In the genomic region with DNA sequence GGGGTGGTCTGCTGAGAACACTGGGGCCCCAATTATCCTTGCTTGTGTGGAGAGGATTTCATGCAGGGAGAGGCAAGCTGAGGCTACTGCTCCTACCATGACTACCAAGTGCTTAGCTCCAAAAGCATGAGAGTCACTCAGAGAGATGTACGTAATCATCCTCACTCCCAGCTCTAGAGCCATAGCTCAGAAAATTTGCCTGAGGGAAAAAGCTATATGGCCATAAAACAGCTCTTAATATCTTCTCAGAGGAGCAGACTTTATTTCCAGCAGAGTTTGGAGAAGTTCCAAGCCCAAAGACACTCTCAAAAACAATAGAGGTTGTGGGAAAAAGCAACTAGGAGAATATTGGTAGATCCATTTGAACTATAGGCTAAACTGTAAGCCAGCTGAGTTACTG, we compare ENCODE assay signal across 19 cellular contexts.
"Had no signal": no experiment of that assay in that cellular context is flagged by ENCODE, and none has a peak within 500 bp of the region (broad histone marks: within the 10 kb centered on the region; RNA-seq: fewer than 3 reads in every experiment).

No MANE protein-coding gene starts in this region.

- ATAC-seq: activated CD4-positive, CD25-positive, alpha-beta regulatory T cell treated with anti-CD3 and anti-CD28 coated beads, Interleukin-2, amount 50 U/mL, for 24 hours; activated CD8-positive, alpha-beta memory T cell treated with anti-CD3 and anti-CD28 coated beads, Interleukin-2, amount 10 ng/mL, durations not matched to agents 7 days and 5 days; activated CD8-positive, alpha-beta T cell treated with anti-CD3 and anti-CD28 coated beads for 36 hours; left colon; mucosa of descending colon; pancreas; right cardiac atrium; stimulated activated naive CD8-positive, alpha-beta T cell treated with anti-CD3 and anti-CD28 coated beads, Interleukin-15, Interleukin-2, amounts not matched to agents 100 U/mL and 50 U/mL, for 24 hours had no signal

- H3K4me3 ChIP-seq: cardiac muscle cell, mucosa of descending colon, pancreas, upper lobe of left lung had no signal

- DNase-seq: activated CD4-positive, alpha-beta T cell treated with anti-CD3 and anti-CD28 coated beads, Interleukin-2, amount 10 ng/mL, durations not matched to agents 7 days and 5 days; activated CD8-positive, alpha-beta memory T cell treated with anti-CD3 and anti-CD28 coated beads, Interleukin-2, amount 10 ng/mL, durations not matched to agents 7 days and 5 days; activated CD8-positive, alpha-beta T cell treated with anti-CD3 and anti-CD28 coated beads for 36 hours; activated effector memory CD4-positive, alpha-beta T cell treated with anti-CD3 and anti-CD28 coated beads, Interleukin-2, amount 50 U/mL, for 16 hours; activated naive CD4-positive, alpha-beta T cell treated with anti-CD3 and anti-CD28 coated beads, Interleukin-2, amount 10 ng/mL, durations not matched to agents 7 days and 5 days; activated T-cell treated with anti-CD3 and anti-CD28 coated beads for 4 hours; amygdala; left colon; mesenchymal stem cell; mucosa of descending colon; nephron progenitor cell; pancreas; right cardiac atrium; stimulated activated CD4-positive, alpha-beta T cell treated with anti-CD3 and anti-CD28 coated beads, Interleukin-12 subunit alpha, Interleukin-12 subunit beta, amount 100 ng/mL, for 4 hours; stimulated activated CD4-positive, alpha-beta T cell treated with anti-CD3 and anti-CD28 coated beads, Interleukin-4, amount 100 ng/mL, for 4 hours; stimulated activated naive CD8-positive, alpha-beta T cell treated with anti-CD3 and anti-CD28 coated beads, Interleukin-15, Interleukin-2, amounts not matched to agents 100 U/mL and 50 U/mL, for 24 hours; upper lobe of left lung had no signal
